7 cellular contexts compared by ENCODE assay signal in genomic region chr10:9342865-9343450, GRCh38.
DNase-seq lines count a peak whose midpoint lies in the region; ATAC-seq and TF ChIP-seq lines count a peak whose summit lies in the region.

No MANE protein-coding gene starts in this region.

- TF ChIP-seq CTCF in testis (IDR thresholded peaks at IDR 0.05): peak in 2 of 3 experiments; percentile 53 to 54

- DNase-seq in GM03348 (ENCODE audit: low spot score) (peak; percentile 45), SK-N-DZ (ENCODE audit: low spot score) (peak; percentile 62), globus pallidus (ENCODE audit: low spot score) (peak; percentile 34), testis (peak; percentile 20)
- DNase-seq in effector memory CD8-positive, alpha-beta T cell: no peak

- no peak overlapping the region for H3K4me3 Mint-ChIP-seq in effector memory CD8-positive, alpha-beta T cell

- peaks cover 11 to 18% of the 10 kb centered on the region in 2 donors for H3K27me3 Mint-ChIP-seq in effector memory CD8-positive, alpha-beta T cell

- no peaks in the 10 kb centered on the region for H3K36me3 Mint-ChIP-seq in effector memory CD8-positive, alpha-beta T cell (ENCODE audit: insufficient read depth)

- intact Hi-C loops in testis (cut with DNase I; ENCODE audit: low total_unique reads): no loop called here

- H3K4me1 ChIP-seq in testis: no peaks in the 10 kb centered on the region

- H3K9me3 ChIP-seq in testis: no peaks in the 10 kb centered on the region

- 37 to 41% methylated on average over 4 of the region's 4 CpGs for WGBS in testis, 2 donors

- no peak overlapping the region for H3K27ac ChIP-seq in testis

- no peaks in the 10 kb centered on the region for H3K27me3 ChIP-seq in testis

- no peaks in the 10 kb centered on the region for H3K36me3 ChIP-seq in testis (ENCODE audit: low read depth, missing control alignments)

- no peak overlapping the region for H3K27ac Mint-ChIP-seq in effector memory CD8-positive, alpha-beta T cell

- ATAC-seq in HG03565 (IDR thresholded peaks at IDR 0.05; ENCODE audit: unreplicated experiment) (peak; percentile 72), HG02588 (IDR thresholded peaks at IDR 0.05; ENCODE audit: unreplicated experiment) (no peak)
- ATAC-seq in effector memory CD8-positive, alpha-beta T cell (replicated peaks): no peak

- TF ChIP-seq POLR2A in testis (IDR thresholded peaks at IDR 0.05): no peak

- H3K9me3 Mint-ChIP-seq in effector memory CD8-positive, alpha-beta T cell: no peaks in the 10 kb centered on the region

- no peaks in the 10 kb centered on the region for H3K4me1 Mint-ChIP-seq in effector memory CD8-positive, alpha-beta T cell (ENCODE audit: low read depth in 2 of 2)

- no peak overlapping the region for H3K4me3 ChIP-seq in testis

Comparison
In these comparisons a context has a peak if more than half of its experiments do, and no peak if none do; other contexts are left out.
1. DNase-seq: peak in GM03348 (single experiment), SK-N-DZ (single experiment), globus pallidus (single experiment) and testis (single experiment); none in effector memory CD8-positive, alpha-beta T cell (0 of 3).